19 cellular contexts compared by ENCODE assay signal in genomic region chr5:59698207-59698606, GRCh38.
DNase-seq lines count a peak whose midpoint lies in the region; ATAC-seq, FAIRE-seq and TF ChIP-seq lines count a peak whose summit lies in the region.
"Had no signal": no experiment of that assay in that cellular context is flagged by ENCODE, and none has a peak within 500 bp of the region (broad histone marks: within the 10 kb centered on the region; RNA-seq: fewer than 3 reads in every experiment).

No MANE protein-coding gene starts in this region.

- no peak for FAIRE-seq in GM12891 (lab: Jason Lieb, UNC)
- FAIRE-seq: GM19239, H54 had no signal

- in situ Hi-C loops in gastrocnemius medialis (cut with MboI; ENCODE audit: low sequenced_read_pairs in 4 of 4) = loop anchor here (25.0 kb wide), 2 partner anchors 811 to 836 kb away; no protein-coding TSS in a partner anchor

- intact Hi-C loops in left lung (cut with DNase I) = no loop called here
- intact Hi-C loops in gastrocnemius medialis (cut with DNase I; ENCODE audit: low total_unique reads) = no loop called here

- H3K9me3 ChIP-seq in left lung (no peaks in the 10 kb centered on the region), gastrocnemius medialis (no peaks in the 10 kb centered on the region)
- H3K9me3 ChIP-seq: SK-N-SH had no signal

- no peaks in the 10 kb centered on the region for H3K36me3 ChIP-seq in left lung
- H3K36me3 ChIP-seq in gastrocnemius medialis = no peaks in the 10 kb centered on the region

- H3K4me3 ChIP-seq in choroid plexus epithelial cell (ENCODE audit: low read depth, low read length) = no peak overlapping the region
- no peak overlapping the region for H3K4me3 ChIP-seq in left lung
- no peak overlapping the region for H3K4me3 ChIP-seq in skeletal muscle cell (ENCODE audit: low read depth, low read length)
- H3K4me3 ChIP-seq in gastrocnemius medialis = no peak overlapping the region

- DNase-seq in LHCN-M2 (ENCODE audit: low read depth) (peak; percentile 34), choroid plexus epithelial cell (ENCODE audit: low read depth) (peak; percentile 94), left lung (no peak), skeletal muscle cell (ENCODE audit: low read depth) (peak; percentile 36), NCI-H2081 treated with DMSO at 0.1 percent for 48 hours (lab: John Stamatoyannopoulos, UW) (no peak), gastrocnemius medialis (no peak), SKM-1 treated with dmso at 0.1 percent for 144 hours (lab: John Stamatoyannopoulos, UW; ENCODE audit: unreplicated experiment) (no peak), GM12891 (ENCODE audit: insufficient read length, low spot score) (no peak)
- DNase-seq: Calu3; DMS153; DND-41; NCI-H2107; NCI-H226; NCI-H748 treated with DMSO at 0.1 percent for 48 hours; NK-92 treated with Interleukin-12 subunit alpha and Interleukin-12 subunit beta, amount 100 ng/mL, for 24 hours; PC-3; SK-N-SH had no signal

- no peaks in the 10 kb centered on the region for H3K4me1 ChIP-seq in left lung
- H3K4me1 ChIP-seq in gastrocnemius medialis = no peaks in the 10 kb centered on the region

- peak overlapping the region in 1 of 2 donors; percentile 58 for H3K27ac ChIP-seq in left lung
- no peak overlapping the region for H3K27ac ChIP-seq in gastrocnemius medialis

- no peak for TF ChIP-seq POLR2A in gastrocnemius medialis (IDR thresholded peaks at IDR 0.05)
- TF ChIP-seq POLR2A in GM12891 (IDR thresholded peaks at IDR 0.05; ENCODE audit: low read depth, low read length) = no peak

- ATAC-seq in left lung = peak; percentile 81
- no peak for ATAC-seq in gastrocnemius medialis
- ATAC-seq: PC-3 had no signal

- no peak for TF ChIP-seq CTCF in choroid plexus epithelial cell (conservative IDR thresholded peaks at IDR 0.05; ENCODE audit: low read depth, low read length)
- no peak for TF ChIP-seq CTCF in left lung (IDR thresholded peaks at IDR 0.05)
- TF ChIP-seq CTCF in gastrocnemius medialis (IDR thresholded peaks at IDR 0.05 in 4 of 5, conservative IDR thresholded peaks at IDR 0.05 in 1 of 5) = no peak

- H3K27me3 ChIP-seq in left lung (no peaks in the 10 kb centered on the region), gastrocnemius medialis (no peaks in the 10 kb centered on the region)

TF ChIP-seq in GM12891, 5 proteins besides CTCF, POLR2A, EP300 and RAD21:
- TF ChIP-seq POLR2AphosphoS5 (IDR thresholded peaks at IDR 0.05; ENCODE audit: low read depth, low read length) (no peak), SPI1 (IDR thresholded peaks at IDR 0.05; ENCODE audit: low read depth, low read length) (no peak), TAF1 (IDR thresholded peaks at IDR 0.05; ENCODE audit: low read depth, low read length) (no peak), POU2F2 (IDR thresholded peaks at IDR 0.05; ENCODE audit: low read depth, low read length) (no peak), PAX5 (IDR thresholded peaks at IDR 0.05; ENCODE audit: insufficient read depth, low read length, severe bottlenecking) (no peak)

Comparison
In these comparisons a context has a peak if more than half of its experiments do, and no peak if none do; other contexts are left out.
1. DNase-seq: peak in LHCN-M2 (single experiment), choroid plexus epithelial cell (single experiment) and skeletal muscle cell (single experiment); none in left lung (0 of 2), NCI-H2081 treated with DMSO at 0.1 percent for 48 hours (single experiment), gastrocnemius medialis (0 of 2), SKM-1 treated with dmso at 0.1 percent for 144 hours (single experiment) and GM12891 (single experiment).